ENCODE assay signal across 1 cellular context in the genomic region with DNA sequence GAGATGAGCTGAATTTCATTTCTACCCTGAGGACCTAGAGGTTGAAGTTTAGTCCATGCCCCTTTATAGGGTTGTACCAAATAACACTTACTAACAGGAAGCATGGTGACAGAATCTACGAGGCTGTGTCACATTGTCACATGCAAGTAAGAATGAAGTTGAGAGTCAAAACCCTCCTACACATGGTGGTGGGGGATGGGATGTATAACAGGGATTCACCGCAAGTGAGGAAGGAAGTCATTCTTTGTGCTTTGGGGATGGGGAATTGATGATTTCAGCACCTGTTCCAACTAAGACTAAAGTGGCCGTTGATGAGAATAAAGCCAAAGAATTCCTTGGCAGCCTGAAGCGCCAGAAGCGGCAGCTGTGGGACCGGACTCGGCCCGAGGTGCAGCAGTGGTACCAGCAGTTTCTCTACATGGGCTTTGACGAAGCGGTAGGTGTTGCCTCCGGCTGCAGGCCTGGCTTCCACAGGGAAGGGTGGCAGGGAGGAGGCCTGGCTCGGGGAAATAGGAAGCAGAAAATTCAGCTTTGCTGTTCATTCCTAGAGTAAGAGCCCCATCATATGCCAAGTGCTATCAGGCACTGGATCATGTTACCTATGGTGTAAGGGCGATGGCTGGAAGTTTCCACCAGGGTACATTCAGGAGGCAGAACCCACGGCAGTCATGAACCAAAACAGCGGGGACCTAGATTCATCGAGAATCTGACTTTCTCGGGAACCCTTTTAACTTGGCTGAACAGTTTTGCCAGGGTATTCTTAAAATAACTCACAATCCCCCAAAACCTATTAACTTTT.
TF ChIP-seq lines count a peak whose summit lies in the region.

No MANE protein-coding gene starts in this region.

TF ChIP-seq in H1, 55 proteins besides CTCF, POLR2A, EP300 and RAD21:
- TF ChIP-seq EZH2 (IDR thresholded peaks at IDR 0.05; ENCODE audit: low read depth, low read length, severe bottlenecking) (no peak), CEBPB (IDR thresholded peaks at IDR 0.05; ENCODE audit: low read depth, low read length) (no peak), TEAD4 (IDR thresholded peaks at IDR 0.05; ENCODE audit: low read depth, low read length) (no peak), POU5F1 (IDR thresholded peaks at IDR 0.05; ENCODE audit: low read depth, low read length) (no peak), ASH2L (IDR thresholded peaks at IDR 0.05; ENCODE audit: low read length) (no peak), NANOG (IDR thresholded peaks at IDR 0.05; ENCODE audit: insufficient read depth, low read depth, low read length, poor library complexity, severe bottlenecking) (no peak), EGR1 (IDR thresholded peaks at IDR 0.05; ENCODE audit: borderline replicate concordance, low read depth, low read length) (no peak), RXRA (IDR thresholded peaks at IDR 0.05; ENCODE audit: insufficient read depth, low read depth, low read length) (no peak), CHD1 (IDR thresholded peaks at IDR 0.05; ENCODE audit: low read depth, low read length) (no peak), SRF (IDR thresholded peaks at IDR 0.05; ENCODE audit: low read depth, low read length) (no peak), RBBP5 (IDR thresholded peaks at IDR 0.05; ENCODE audit: borderline replicate concordance, low read depth, low read length) (no peak), HDAC2 (IDR thresholded peaks at IDR 0.05; ENCODE audit: borderline replicate concordance in 1 of 2, low read depth in 2 of 2, low read length in 2 of 2) (no peak), YY1 (IDR thresholded peaks at IDR 0.05; ENCODE audit: low read depth, low read length) (no peak), PHF8 (conservative IDR thresholded peaks at IDR 0.05; ENCODE audit: low read depth, low read length) (no peak), TAF1 (IDR thresholded peaks at IDR 0.05; ENCODE audit: low read depth, low read length) (no peak), CBX8 (IDR thresholded peaks at IDR 0.05; ENCODE audit: borderline replicate concordance, low read depth, low read length) (no peak), BACH1 (IDR thresholded peaks at IDR 0.05; ENCODE audit: low read length) (no peak)
- TF ChIP-seq, protein P1, sequence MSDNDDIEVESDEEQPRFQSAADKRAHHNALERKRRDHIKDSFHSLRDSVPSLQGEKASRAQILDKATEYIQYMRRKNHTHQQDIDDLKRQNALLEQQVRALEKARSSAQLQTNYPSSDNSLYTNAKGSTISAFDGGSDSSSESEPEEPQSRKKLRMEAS (IDR thresholded peaks at IDR 0.05): no peak
